In genomic region chr19:55248166-55248675, GRCh38 we compare ENCODE assay signal across 10 cellular contexts. TPM values are rescaled to one million over a fixed set of nuclear protein-coding genes. Genes with fewer than 3 reads are reported as not detected.
DNase-seq lines count a peak whose midpoint lies in the region; ATAC-seq and TF ChIP-seq lines count a peak whose summit lies in the region.
"Had no signal": no experiment of that assay in that cellular context is flagged by ENCODE, and none has a peak within 500 bp of the region (broad histone marks: within the 10 kb centered on the region; RNA-seq: fewer than 3 reads in every experiment).

No MANE protein-coding gene starts in this region.

- no peak overlapping the region for H3K4me3 Mint-ChIP-seq in brain
- no peak overlapping the region for H3K4me3 Mint-ChIP-seq in progenitor cell of endocrine pancreas (ENCODE audit: low read depth)
- H3K4me3 Mint-ChIP-seq: GM23338 had no signal

- TF ChIP-seq CTCF in brain (conservative IDR thresholded peaks at IDR 0.05) (no peak), progenitor cell of endocrine pancreas (IDR thresholded peaks at IDR 0.05; ENCODE audit: unreplicated experiment) (no peak)

- ATAC-seq in activated naive CD4-positive, alpha-beta T cell treated with anti-CD3 and anti-CD28 coated beads, Interleukin-2, amount 50 U/mL, for 72 hours, result no peak
- no peak for ATAC-seq in GM18870 (IDR thresholded peaks at IDR 0.05; ENCODE audit: unreplicated experiment)

- H3K27me3 Mint-ChIP-seq in brain (no peaks in the 10 kb centered on the region), progenitor cell of endocrine pancreas (no peaks in the 10 kb centered on the region)

- H3K36me3 Mint-ChIP-seq in activated naive CD4-positive, alpha-beta T cell treated with anti-CD3 and anti-CD28 coated beads, Interleukin-2, amount 50 U/mL, for 72 hours, result peaks cover 5 to 14% of the 10 kb centered on the region in 2 donors
- H3K36me3 Mint-ChIP-seq in brain (peaks cover 23% of the 10 kb centered on the region), progenitor cell of endocrine pancreas (ENCODE audit: insufficient read depth) (peaks cover 4% of the 10 kb centered on the region)

- H3K27ac Mint-ChIP-seq in activated naive CD4-positive, alpha-beta T cell treated with anti-CD3 and anti-CD28 coated beads, Interleukin-2, amount 50 U/mL, for 72 hours, result peak overlapping the region; percentile 47 to 61
- peak overlapping the region in 3 of 5 experiments; percentile 41 to 79 (median 55) for H3K27ac Mint-ChIP-seq in brain
- H3K27ac Mint-ChIP-seq in progenitor cell of endocrine pancreas, result peak overlapping the region; percentile 33
- H3K27ac Mint-ChIP-seq: activated T-helper 2 cell treated with anti-CD3 and anti-CD28 coated beads, Interferon-gamma antibody, Interleukin-2, Interleukin-4, amounts not matched to agents 10 μg/mL and 5 μg/mL and 100 μg/mL, durations not matched to agents 14 hours and 24 hours and 36 hours; GM23338 had no signal

- H3K9me3 Mint-ChIP-seq in activated naive CD4-positive, alpha-beta T cell treated with anti-CD3 and anti-CD28 coated beads, Interleukin-2, amount 50 U/mL, for 72 hours, result no peaks in the 10 kb centered on the region
- H3K9me3 Mint-ChIP-seq in brain (no peaks in the 10 kb centered on the region), progenitor cell of endocrine pancreas (ENCODE audit: low read depth) (no peaks in the 10 kb centered on the region)
- H3K9me3 Mint-ChIP-seq: activated T-helper 2 cell treated with anti-CD3 and anti-CD28 coated beads, Interferon-gamma antibody, Interleukin-2, Interleukin-4, amounts not matched to agents 10 μg/mL and 5 μg/mL and 100 μg/mL, durations not matched to agents 14 hours and 24 hours and 36 hours; GM23338 had no signal

- H3K4me1 Mint-ChIP-seq in brain (peaks cover 23% of the 10 kb centered on the region), progenitor cell of endocrine pancreas (ENCODE audit: low read depth) (no peaks in the 10 kb centered on the region)

- no peak for DNase-seq in activated naive CD4-positive, alpha-beta T cell treated with anti-CD3 and anti-CD28 coated beads, Interleukin-2, amount 50 U/mL, for 72 hours (ENCODE audit: low spot score in 2 of 2)
- DNase-seq in activated naive CD4-positive, alpha-beta T cell (lab: John Stamatoyannopoulos, UW), result no peak
- DNase-seq in progenitor cell of endocrine pancreas (ENCODE audit: low spot score, unreplicated experiment) (no peak), NCI-H187 (lab: John Stamatoyannopoulos, UW) (no peak)
- DNase-seq: DMS79, NCI-H526 treated with DMSO at 0.1 percent for 48 hours had no signal

RNA-seq across cellular contexts. Expression of gene PPP6R1, which starts 10.6 kb away (rescaled TPM):
- 100 to 1,000 TPM; 160 to 225 TPM for total RNA-seq in activated naive CD4-positive, alpha-beta T cell treated with anti-CD3 and anti-CD28 coated beads, Interleukin-2, amount 50 U/mL, for 72 hours
- polyA plus RNA-seq in brain (ENCODE audit: insufficient read depth, low read depth, low replicate concordance), result 61.8 TPM
- total RNA-seq in progenitor cell of endocrine pancreas, result 70.9 and 72.3 TPM in 2 replicates

RNA-seq across cellular contexts. Expression of gene TMEM86B, which starts 19.7 kb away (rescaled TPM):
- total RNA-seq in activated naive CD4-positive, alpha-beta T cell treated with anti-CD3 and anti-CD28 coated beads, Interleukin-2, amount 50 U/mL, for 72 hours, result 1 to 10 TPM; 7.7 to 8.1 TPM
- 7.0 TPM for polyA plus RNA-seq in brain (ENCODE audit: insufficient read depth, low read depth, low replicate concordance)
- total RNA-seq in progenitor cell of endocrine pancreas, result 10.0 and 12.0 TPM in 2 replicates

RNA-seq across cellular contexts. Expression of gene HSPBP1, which starts 31.7 kb away (rescaled TPM):
- 10 to 100 TPM; 24.9 to 40.8 TPM for total RNA-seq in activated naive CD4-positive, alpha-beta T cell treated with anti-CD3 and anti-CD28 coated beads, Interleukin-2, amount 50 U/mL, for 72 hours
- polyA plus RNA-seq in brain (ENCODE audit: insufficient read depth, low read depth, low replicate concordance), result 97.1 TPM
- total RNA-seq in progenitor cell of endocrine pancreas, result 46.1 and 46.9 TPM in 2 replicates

RNA-seq across cellular contexts. Expression of gene BRSK1, which starts 35.6 kb away (rescaled TPM):
- total RNA-seq in activated naive CD4-positive, alpha-beta T cell treated with anti-CD3 and anti-CD28 coated beads, Interleukin-2, amount 50 U/mL, for 72 hours, result 1 to 10 TPM; 6.7 to 8.4 TPM
- polyA plus RNA-seq in brain (ENCODE audit: insufficient read depth, low read depth, low replicate concordance), result 111 TPM
- 67.6 and 68.7 TPM in 2 replicates for total RNA-seq in progenitor cell of endocrine pancreas

RNA-seq across cellular contexts. Expression of gene PTPRH, which starts 38.9 kb away (rescaled TPM):
- total RNA-seq in activated naive CD4-positive, alpha-beta T cell treated with anti-CD3 and anti-CD28 coated beads, Interleukin-2, amount 50 U/mL, for 72 hours, result under 1 TPM in 1 of 2 donors, not detected in 1; 0.19 TPM
- polyA plus RNA-seq in brain (ENCODE audit: insufficient read depth, low read depth, low replicate concordance), result 4.5 TPM
- total RNA-seq in progenitor cell of endocrine pancreas, result 0.43 and 1.6 TPM in 2 replicates
- total RNA-seq: activated T-helper 2 cell treated with anti-CD3 and anti-CD28 coated beads, Interferon-gamma antibody, Interleukin-2, Interleukin-4, amounts not matched to agents 10 μg/mL and 5 μg/mL and 100 μg/mL, durations not matched to agents 14 hours and 24 hours and 36 hours had no signal
